18 cellular contexts compared by ENCODE assay signal in the genomic region with DNA sequence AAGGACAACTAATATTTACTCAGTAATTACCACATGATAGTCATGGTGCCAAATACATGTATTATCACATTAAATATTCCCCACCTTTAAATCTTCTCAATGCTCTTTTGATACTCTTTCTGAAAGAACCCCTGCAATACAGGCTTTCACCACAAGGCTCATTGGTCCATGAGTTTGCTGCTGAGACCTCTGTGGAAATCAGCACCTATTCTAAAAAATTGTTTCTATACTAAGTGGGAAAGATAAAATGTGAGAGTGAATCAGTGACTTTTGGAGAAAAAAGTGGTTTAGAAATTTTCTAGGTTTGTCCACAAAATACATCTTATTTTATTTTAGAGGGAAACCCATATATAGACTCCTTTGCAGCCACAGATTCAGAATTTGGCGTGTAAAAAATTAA.
"Had no signal": no experiment of that assay in that cellular context is flagged by ENCODE, and none has a peak within 500 bp of the region (broad histone marks: within the 10 kb centered on the region; RNA-seq: fewer than 3 reads in every experiment).

No MANE protein-coding gene starts in this region.

- H3K27ac ChIP-seq: epithelial cell of prostate, lower lobe of right lung, parathyroid adenoma, tibial artery, vagina, VCaP had no signal

- H3K36me3 Mint-ChIP-seq: stimulated activated memory B cell treated with anti-CD40 and anti-IgM and Interleukin-4, amounts not matched to agents 10 μg/mL and 1 μg/mL and 100 μg/mL, for 72 hours had no signal

- H3K36me3 ChIP-seq: lower lobe of right lung, tibial artery, vagina had no signal

- H3K4me3 ChIP-seq: lower lobe of right lung, tibial artery, vagina had no signal

- H3K9me3 ChIP-seq: lower lobe of right lung, vagina had no signal

- DNase-seq: activated CD4-positive, alpha-beta T cell treated with anti-CD3 and anti-CD28 coated beads for 36 hours; activated CD8-positive, alpha-beta memory T cell treated with anti-CD3 and anti-CD28 coated beads, Interleukin-2, amount 50 U/mL, for 4 hours; activated CD8-positive, alpha-beta T cell treated with anti-CD3 and anti-CD28 coated beads for 36 hours; activated naive CD4-positive, alpha-beta T cell treated with anti-CD3 and anti-CD28 coated beads for 36 hours; cortex of kidney; effector CD8-positive, alpha-beta T cell; hypothalamus; lower lobe of right lung; midbrain; right cardiac atrium; tibial artery had no signal

- H3K27me3 ChIP-seq: tibial artery, vagina had no signal

- H3K79me2 ChIP-seq: parathyroid adenoma had no signal

- H3K4me1 Mint-ChIP-seq: activated CD4-positive, alpha-beta T cell treated with anti-CD3 and anti-CD28 coated beads for 36 hours; central memory CD8-positive, alpha-beta T cell; stimulated activated memory B cell treated with anti-CD40 and anti-IgM and Interleukin-4, amounts not matched to agents 10 μg/mL and 1 μg/mL and 100 μg/mL, for 72 hours had no signal

- H2AFZ ChIP-seq: parathyroid adenoma had no signal

- H3K27ac Mint-ChIP-seq: activated CD4-positive, alpha-beta T cell treated with anti-CD3 and anti-CD28 coated beads for 36 hours; activated CD8-positive, alpha-beta T cell treated with anti-CD3 and anti-CD28 coated beads for 36 hours; activated naive CD4-positive, alpha-beta T cell treated with anti-CD3 and anti-CD28 coated beads for 36 hours; activated T-helper 1 cell treated with anti-CD3 and anti-CD28 coated beads, Interleukin-12 subunit alpha, Interleukin-12 subunit beta, Interleukin-2, Interleukin-4 antibody, amounts not matched to agents 30 ng/mL and 10 ng/mL and 1 ng/mL, durations not matched to agents 14 hours and 24 hours and 36 hours; stimulated activated memory B cell treated with anti-CD40 and anti-IgM and Interleukin-4, amounts not matched to agents 10 μg/mL and 1 μg/mL and 100 μg/mL, for 72 hours had no signal

- H3K27me3 Mint-ChIP-seq: activated CD4-positive, alpha-beta T cell treated with anti-CD3 and anti-CD28 coated beads for 36 hours; activated CD8-positive, alpha-beta T cell treated with anti-CD3 and anti-CD28 coated beads for 36 hours; central memory CD8-positive, alpha-beta T cell; stimulated activated memory B cell treated with anti-CD40 and anti-IgM and Interleukin-4, amounts not matched to agents 10 μg/mL and 1 μg/mL and 100 μg/mL, for 72 hours had no signal

- H3K4me1 ChIP-seq: lower lobe of right lung, parathyroid adenoma, tibial artery, vagina had no signal

- H3K4me3 Mint-ChIP-seq: activated CD4-positive, alpha-beta T cell treated with anti-CD3 and anti-CD28 coated beads for 36 hours; activated CD8-positive, alpha-beta T cell treated with anti-CD3 and anti-CD28 coated beads for 36 hours; activated naive CD4-positive, alpha-beta T cell treated with anti-CD3 and anti-CD28 coated beads for 36 hours; activated T-helper 1 cell treated with anti-CD3 and anti-CD28 coated beads, Interleukin-12 subunit alpha, Interleukin-12 subunit beta, Interleukin-2, Interleukin-4 antibody, amounts not matched to agents 30 ng/mL and 10 ng/mL and 1 ng/mL, durations not matched to agents 14 hours and 24 hours and 36 hours; central memory CD8-positive, alpha-beta T cell; stimulated activated memory B cell treated with anti-CD40 and anti-IgM and Interleukin-4, amounts not matched to agents 10 μg/mL and 1 μg/mL and 100 μg/mL, for 72 hours had no signal

- H3K9me3 Mint-ChIP-seq: activated CD8-positive, alpha-beta T cell treated with anti-CD3 and anti-CD28 coated beads for 36 hours; activated T-helper 1 cell treated with anti-CD3 and anti-CD28 coated beads, Interleukin-12 subunit alpha, Interleukin-12 subunit beta, Interleukin-2, Interleukin-4 antibody, amounts not matched to agents 30 ng/mL and 10 ng/mL and 1 ng/mL, durations not matched to agents 14 hours and 24 hours and 36 hours had no signal

- H3K9ac ChIP-seq: parathyroid adenoma had no signal
